In the genomic region with DNA sequence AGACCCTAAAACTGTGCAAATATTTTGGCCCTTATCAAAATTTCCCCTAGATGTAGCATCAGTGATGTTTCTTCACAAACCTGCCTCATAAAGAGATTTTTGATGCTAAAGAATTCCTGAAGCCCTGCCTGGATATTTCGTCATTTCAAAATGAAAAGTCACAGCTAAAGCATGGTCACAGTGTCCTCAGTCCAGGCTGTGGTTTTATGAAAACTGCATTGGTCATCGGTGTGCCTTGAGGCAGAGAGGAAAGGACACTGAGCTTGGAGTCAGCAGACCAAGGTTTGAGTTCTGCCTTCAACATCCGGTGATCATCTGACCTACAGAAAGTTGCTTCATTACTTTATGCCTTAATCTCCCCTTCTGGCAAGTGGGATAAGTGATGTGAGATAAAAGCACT, we compare ENCODE assay signal across 21 cellular contexts. TPM values are rescaled to one million over a fixed set of nuclear protein-coding genes. Genes with fewer than 3 reads are reported as not detected.
DNase-seq lines count a peak whose midpoint lies in the region; ATAC-seq lines count a peak whose summit lies in the region.
"Had no signal": no experiment of that assay in that cellular context is flagged by ENCODE, and none has a peak within 500 bp of the region (broad histone marks: within the 10 kb centered on the region; RNA-seq: fewer than 3 reads in every experiment).

No MANE protein-coding gene starts in this region.

- DNase-seq in EH (ENCODE audit: low read depth) (peak; percentile 72), M059J (ENCODE audit: low read depth) (peak; percentile 48), fibroblast of gingiva (ENCODE audit: low read depth) (peak; percentile 15)
- no peak for DNase-seq in activated CD4-positive, alpha-beta T cell treated with anti-CD3 and anti-CD28 coated beads for 36 hours
- no peak for DNase-seq in stimulated activated CD4-positive, alpha-beta T cell treated with anti-CD3 and anti-CD28 coated beads, Interleukin-2, amount 100 ng/mL, for 24 hours
- DNase-seq in stimulated activated CD4-positive, alpha-beta T cell treated with anti-CD3 and anti-CD28 coated beads, Interleukin-15, amount 100 ng/mL, for 24 hours = no peak
- DNase-seq: Caco-2; CD8-positive, alpha-beta T cell; HCEC 1CT; IMR-90; KG1; MM.1S; NCI-H2029; NCI-H446 treated with DMSO at 0.1 percent for 48 hours; NCI-H526; NCI-H82; NK-92 treated with Interleukin-12 subunit alpha and Interleukin-12 subunit beta, amount 100 ng/mL, for 24 hours; PC-3 had no signal

- H3K36me3 Mint-ChIP-seq in activated CD4-positive, alpha-beta T cell treated with anti-CD3 and anti-CD28 coated beads for 36 hours (ENCODE audit: low read depth) = peaks cover 13% of the 10 kb centered on the region

- H3K27me3 Mint-ChIP-seq in activated CD4-positive, alpha-beta T cell treated with anti-CD3 and anti-CD28 coated beads for 36 hours = no peaks in the 10 kb centered on the region
- H3K27me3 Mint-ChIP-seq: B cell had no signal

- POLR2A ChIA-PET in activated CD4-positive, alpha-beta T cell treated with anti-CD3 and anti-CD28 coated beads for 36 hours (lab: Charles Lee) = no interaction called here

- intact Hi-C loops in activated CD4-positive, alpha-beta T cell treated with anti-CD3 and anti-CD28 coated beads for 36 hours (cut with DNase I, micrococcal nuclease) = no loop called here

- H3K9me3 Mint-ChIP-seq in activated CD4-positive, alpha-beta T cell treated with anti-CD3 and anti-CD28 coated beads for 36 hours (ENCODE audit: low read depth) = no peaks in the 10 kb centered on the region
- H3K9me3 Mint-ChIP-seq: CD8-positive, alpha-beta T cell had no signal

- ATAC-seq in GM19395 (IDR thresholded peaks at IDR 0.05; ENCODE audit: unreplicated experiment) = no peak
- no peak for ATAC-seq in activated CD4-positive, alpha-beta T cell treated with anti-CD3 and anti-CD28 coated beads for 36 hours
- ATAC-seq: CD8-positive, alpha-beta T cell; PC-3; Right ventricle myocardium inferior had no signal

- no peak overlapping the region for H3K4me3 Mint-ChIP-seq in activated CD4-positive, alpha-beta T cell treated with anti-CD3 and anti-CD28 coated beads for 36 hours
- H3K4me3 Mint-ChIP-seq: B cell; CD8-positive, alpha-beta T cell had no signal

- CTCF ChIA-PET in activated CD4-positive, alpha-beta T cell treated with anti-CD3 and anti-CD28 coated beads for 36 hours (lab: Charles Lee) = no interaction called here

- no peak overlapping the region for H3K27ac Mint-ChIP-seq in activated CD4-positive, alpha-beta T cell treated with anti-CD3 and anti-CD28 coated beads for 36 hours
- H3K27ac Mint-ChIP-seq: B cell; CD8-positive, alpha-beta T cell had no signal

- H3K4me1 Mint-ChIP-seq in activated CD4-positive, alpha-beta T cell treated with anti-CD3 and anti-CD28 coated beads for 36 hours = peaks cover 2% of the 10 kb centered on the region
- H3K4me1 Mint-ChIP-seq: B cell had no signal

RNA-seq across cellular contexts. Expression of gene ALKBH3, which starts 34.8 kb away (rescaled TPM):
- 39.7 and 67.3 TPM in 2 replicates for total RNA-seq in M059J (2014; rRNA removed; shearing (Covaris generic))
- total RNA-seq in activated CD4-positive, alpha-beta T cell treated with anti-CD3 and anti-CD28 coated beads for 36 hours = 10 to 100 TPM; 41.9 to 42.3 TPM

Comparison
In these comparisons a context has a peak if more than half of its experiments do, and no peak if none do; other contexts are left out.
1. DNase-seq: peak in EH (single experiment), M059J (single experiment) and fibroblast of gingiva (single experiment); none in activated CD4-positive, alpha-beta T cell treated with anti-CD3 and anti-CD28 coated beads for 36 hours (single experiment), stimulated activated CD4-positive, alpha-beta T cell treated with anti-CD3 and anti-CD28 coated beads, Interleukin-2, amount 100 ng/mL, for 24 hours (0 of 2) and stimulated activated CD4-positive, alpha-beta T cell treated with anti-CD3 and anti-CD28 coated beads, Interleukin-15, amount 100 ng/mL, for 24 hours (single experiment).